Comparison of ENCODE assay signal across 1 cellular context in the genomic region with DNA sequence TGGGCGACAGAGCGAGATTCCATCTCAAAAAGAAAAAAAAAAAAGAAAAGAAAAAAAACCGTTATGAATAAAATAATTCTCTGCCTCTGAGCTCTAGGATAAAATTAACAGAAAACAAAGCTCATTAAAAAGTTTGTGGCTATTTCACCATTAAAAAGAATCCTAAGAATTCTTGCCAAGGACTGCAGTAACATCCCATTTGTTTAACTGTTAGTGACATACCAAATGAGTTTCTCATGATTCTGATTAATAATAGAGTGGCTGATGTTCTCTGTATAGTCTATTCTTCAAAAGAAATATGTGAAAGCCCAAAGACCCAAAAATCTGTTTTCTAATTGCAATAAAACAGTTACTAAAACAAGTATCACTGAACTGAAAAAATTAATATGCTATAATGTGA.
TF ChIP-seq lines count a peak whose summit lies in the region.

No MANE protein-coding gene starts in this region.

TF ChIP-seq in WTC11, 78 proteins besides CTCF, POLR2A, EP300 and RAD21:
- TF ChIP-seq, protein P1, sequence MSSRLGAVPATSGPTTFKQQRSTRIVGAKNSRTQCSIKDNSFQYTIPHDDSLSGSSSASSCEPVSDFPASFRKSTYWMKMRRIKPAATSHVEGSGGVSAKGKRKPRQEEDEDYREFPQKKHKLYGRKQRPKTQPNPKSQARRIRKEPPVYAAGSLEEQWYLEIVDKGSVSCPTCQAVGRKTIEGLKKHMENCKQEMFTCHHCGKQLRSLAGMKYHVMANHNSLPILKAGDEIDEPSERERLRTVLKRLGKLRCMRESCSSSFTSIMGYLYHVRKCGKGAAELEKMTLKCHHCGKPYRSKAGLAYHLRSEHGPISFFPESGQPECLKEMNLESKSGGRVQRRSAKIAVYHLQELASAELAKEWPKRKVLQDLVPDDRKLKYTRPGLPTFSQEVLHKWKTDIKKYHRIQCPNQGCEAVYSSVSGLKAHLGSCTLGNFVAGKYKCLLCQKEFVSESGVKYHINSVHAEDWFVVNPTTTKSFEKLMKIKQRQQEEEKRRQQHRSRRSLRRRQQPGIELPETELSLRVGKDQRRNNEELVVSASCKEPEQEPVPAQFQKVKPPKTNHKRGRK (CRISPR knock-in tag; IDR thresholded peaks at IDR 0.05; ENCODE audit: borderline replicate concordance): no peak
